ENCODE assay signal across 32 cellular contexts in genomic region chr2:30396436-30397232, GRCh38.
"Had no signal": no experiment of that assay in that cellular context is flagged by ENCODE, and none has a peak within 500 bp of the region (broad histone marks: within the 10 kb centered on the region; RNA-seq: fewer than 3 reads in every experiment).

No MANE protein-coding gene starts in this region.

- H3K27ac Mint-ChIP-seq: activated CD4-positive, alpha-beta memory T cell treated with anti-CD3 and anti-CD28 coated beads for 36 hours; activated CD4-positive, alpha-beta T cell treated with anti-CD3 and anti-CD28 coated beads for 36 hours; activated CD4-positive, alpha-beta T cell treated with anti-CD3 and anti-CD28 coated beads, Interleukin-2, amount 10 ng/mL, durations not matched to agents 24 days and 14 days; activated CD8-positive, alpha-beta memory T cell treated with anti-CD3 and anti-CD28 coated beads, Interleukin-2, amount 10 ng/mL, durations not matched to agents 7 days and 5 days; activated CD8-positive, alpha-beta T cell treated with anti-CD3 and anti-CD28 coated beads, Interleukin-2, amount 10 ng/mL, durations not matched to agents 7 days and 5 days; activated naive CD4-positive, alpha-beta T cell treated with anti-CD3 and anti-CD28 coated beads, Interleukin-2, amount 10 ng/mL, durations not matched to agents 7 days and 5 days; activated naive CD8-positive, alpha-beta T cell; T-helper 17 cell; T-helper 2 cell treated with Interferon-gamma antibody and Interleukin-4, amounts not matched to agents 5 μg/mL and 100 μg/mL, for 36 hours had no signal

- H3K4me1 ChIP-seq: colonic mucosa had no signal

- DNase-seq: activated CD4-positive, alpha-beta memory T cell treated with anti-CD3 and anti-CD28 coated beads for 36 hours; activated CD4-positive, alpha-beta T cell treated with anti-CD3 and anti-CD28 coated beads for 36 hours; activated CD4-positive, alpha-beta T cell treated with anti-CD3 and anti-CD28 coated beads, Interleukin-2, amount 10 ng/mL, durations not matched to agents 24 days and 14 days; activated CD4-positive, CD25-positive, alpha-beta regulatory T cell; activated CD4-positive, CD25-positive, alpha-beta regulatory T cell treated with anti-CD3 and anti-CD28 coated beads, Interleukin-2, amount 50 U/mL, for 72 hours; activated CD8-positive, alpha-beta memory T cell treated with anti-CD3 and anti-CD28 coated beads, Interleukin-2, amount 10 ng/mL, durations not matched to agents 7 days and 5 days; activated CD8-positive, alpha-beta memory T cell treated with anti-CD3 and anti-CD28 coated beads, Interleukin-2, amount 50 U/mL, for 4 hours; activated CD8-positive, alpha-beta T cell treated with anti-CD3 and anti-CD28 coated beads, Interleukin-2, amount 10 ng/mL, durations not matched to agents 7 days and 5 days; activated gamma-delta T cell; activated naive CD4-positive, alpha-beta T cell; activated naive CD4-positive, alpha-beta T cell treated with anti-CD3 and anti-CD28 coated beads, Interleukin-2, amount 10 ng/mL, durations not matched to agents 7 days and 5 days; activated T-cell treated with anti-CD3 and anti-CD28 coated beads, Interleukin-2, amount 50 U/mL, for 1 hour; activated T-cell treated with anti-CD3 and anti-CD28 coated beads, Interleukin-2, amount 50 U/mL, for 48 hours; amniotic stem cell; anterior cingulate cortex; body of pancreas; central memory CD4-positive, alpha-beta T cell; cerebellar nuclear complex; colonic mucosa; effector CD8-positive, alpha-beta T cell; esophagus squamous epithelium; foreskin melanocyte; head of caudate nucleus; T-helper 1 cell; T-helper 17 cell; T1000 had no signal

- H3K36me3 ChIP-seq: colonic mucosa, esophagus squamous epithelium, gastroesophageal sphincter had no signal

- H3K27me3 Mint-ChIP-seq: activated CD4-positive, alpha-beta memory T cell treated with anti-CD3 and anti-CD28 coated beads for 36 hours; activated CD4-positive, alpha-beta T cell treated with anti-CD3 and anti-CD28 coated beads for 36 hours; activated CD8-positive, alpha-beta memory T cell treated with anti-CD3 and anti-CD28 coated beads, Interleukin-2, amount 10 ng/mL, durations not matched to agents 7 days and 5 days; activated naive CD8-positive, alpha-beta T cell had no signal

- H3K4me3 Mint-ChIP-seq: activated CD4-positive, alpha-beta memory T cell treated with anti-CD3 and anti-CD28 coated beads for 36 hours; activated CD4-positive, alpha-beta T cell treated with anti-CD3 and anti-CD28 coated beads for 36 hours; activated CD4-positive, alpha-beta T cell treated with anti-CD3 and anti-CD28 coated beads, Interleukin-2, amount 10 ng/mL, durations not matched to agents 24 days and 14 days; activated CD8-positive, alpha-beta memory T cell treated with anti-CD3 and anti-CD28 coated beads, Interleukin-2, amount 10 ng/mL, durations not matched to agents 7 days and 5 days; activated CD8-positive, alpha-beta T cell treated with anti-CD3 and anti-CD28 coated beads, Interleukin-2, amount 10 ng/mL, durations not matched to agents 7 days and 5 days; activated naive CD4-positive, alpha-beta T cell treated with anti-CD3 and anti-CD28 coated beads, Interleukin-2, amount 10 ng/mL, durations not matched to agents 7 days and 5 days; activated naive CD8-positive, alpha-beta T cell; T-helper 17 cell; T-helper 2 cell treated with Interferon-gamma antibody and Interleukin-4, amounts not matched to agents 5 μg/mL and 100 μg/mL, for 36 hours had no signal

- H3K9me3 Mint-ChIP-seq: activated CD4-positive, alpha-beta memory T cell treated with anti-CD3 and anti-CD28 coated beads for 36 hours; activated naive CD4-positive, alpha-beta T cell treated with anti-CD3 and anti-CD28 coated beads, Interleukin-2, amount 10 ng/mL, durations not matched to agents 7 days and 5 days; T-helper 2 cell treated with Interferon-gamma antibody and Interleukin-4, amounts not matched to agents 5 μg/mL and 100 μg/mL, for 36 hours had no signal

- H3K27me3 ChIP-seq: body of pancreas, colonic mucosa, esophagus squamous epithelium, gastroesophageal sphincter had no signal

- H3K4me3 ChIP-seq: body of pancreas, colonic mucosa, esophagus squamous epithelium, gastroesophageal sphincter had no signal

- H3K27ac ChIP-seq: body of pancreas, colonic mucosa, epithelial cell of prostate, esophagus squamous epithelium, gastroesophageal sphincter had no signal

- H3K36me3 Mint-ChIP-seq: activated CD4-positive, alpha-beta memory T cell treated with anti-CD3 and anti-CD28 coated beads for 36 hours; activated CD8-positive, alpha-beta memory T cell treated with anti-CD3 and anti-CD28 coated beads, Interleukin-2, amount 10 ng/mL, durations not matched to agents 7 days and 5 days; activated naive CD4-positive, alpha-beta T cell treated with anti-CD3 and anti-CD28 coated beads, Interleukin-2, amount 10 ng/mL, durations not matched to agents 7 days and 5 days; activated naive CD8-positive, alpha-beta T cell had no signal

- FAIRE-seq: endometrium, endothelial cell of umbilical vein had no signal

- ATAC-seq: activated CD4-positive, alpha-beta T cell treated with anti-CD3 and anti-CD28 coated beads for 36 hours; activated CD8-positive, alpha-beta memory T cell treated with anti-CD3 and anti-CD28 coated beads, Interleukin-2, amount 10 ng/mL, durations not matched to agents 7 days and 5 days; activated CD8-positive, alpha-beta T cell treated with anti-CD3 and anti-CD28 coated beads, Interleukin-2, amount 10 ng/mL, durations not matched to agents 7 days and 5 days; body of pancreas; gastroesophageal sphincter; T-helper 17 cell had no signal

- H3K4me1 Mint-ChIP-seq: activated CD4-positive, alpha-beta T cell treated with anti-CD3 and anti-CD28 coated beads for 36 hours; activated CD4-positive, alpha-beta T cell treated with anti-CD3 and anti-CD28 coated beads, Interleukin-2, amount 10 ng/mL, durations not matched to agents 24 days and 14 days; activated CD8-positive, alpha-beta memory T cell treated with anti-CD3 and anti-CD28 coated beads, Interleukin-2, amount 10 ng/mL, durations not matched to agents 7 days and 5 days; activated naive CD4-positive, alpha-beta T cell treated with anti-CD3 and anti-CD28 coated beads, Interleukin-2, amount 10 ng/mL, durations not matched to agents 7 days and 5 days had no signal

- H3K9me3 ChIP-seq: body of pancreas, colonic mucosa, esophagus squamous epithelium, gastroesophageal sphincter had no signal
